Comparison of ENCODE assay signal across 1 cellular context in genomic region chr22:41688365-41689211, GRCh38.
TF ChIP-seq lines count a peak whose summit lies in the region.

Gene SNU13 (minus strand): TSS chr22:41688867. CDS start chr22:41688796, 71 bp downstream.

TF ChIP-seq in neural cell, 6 proteins besides CTCF, POLR2A, EP300 and RAD21 (continued from another document):
- TF ChIP-seq, protein P1, sequence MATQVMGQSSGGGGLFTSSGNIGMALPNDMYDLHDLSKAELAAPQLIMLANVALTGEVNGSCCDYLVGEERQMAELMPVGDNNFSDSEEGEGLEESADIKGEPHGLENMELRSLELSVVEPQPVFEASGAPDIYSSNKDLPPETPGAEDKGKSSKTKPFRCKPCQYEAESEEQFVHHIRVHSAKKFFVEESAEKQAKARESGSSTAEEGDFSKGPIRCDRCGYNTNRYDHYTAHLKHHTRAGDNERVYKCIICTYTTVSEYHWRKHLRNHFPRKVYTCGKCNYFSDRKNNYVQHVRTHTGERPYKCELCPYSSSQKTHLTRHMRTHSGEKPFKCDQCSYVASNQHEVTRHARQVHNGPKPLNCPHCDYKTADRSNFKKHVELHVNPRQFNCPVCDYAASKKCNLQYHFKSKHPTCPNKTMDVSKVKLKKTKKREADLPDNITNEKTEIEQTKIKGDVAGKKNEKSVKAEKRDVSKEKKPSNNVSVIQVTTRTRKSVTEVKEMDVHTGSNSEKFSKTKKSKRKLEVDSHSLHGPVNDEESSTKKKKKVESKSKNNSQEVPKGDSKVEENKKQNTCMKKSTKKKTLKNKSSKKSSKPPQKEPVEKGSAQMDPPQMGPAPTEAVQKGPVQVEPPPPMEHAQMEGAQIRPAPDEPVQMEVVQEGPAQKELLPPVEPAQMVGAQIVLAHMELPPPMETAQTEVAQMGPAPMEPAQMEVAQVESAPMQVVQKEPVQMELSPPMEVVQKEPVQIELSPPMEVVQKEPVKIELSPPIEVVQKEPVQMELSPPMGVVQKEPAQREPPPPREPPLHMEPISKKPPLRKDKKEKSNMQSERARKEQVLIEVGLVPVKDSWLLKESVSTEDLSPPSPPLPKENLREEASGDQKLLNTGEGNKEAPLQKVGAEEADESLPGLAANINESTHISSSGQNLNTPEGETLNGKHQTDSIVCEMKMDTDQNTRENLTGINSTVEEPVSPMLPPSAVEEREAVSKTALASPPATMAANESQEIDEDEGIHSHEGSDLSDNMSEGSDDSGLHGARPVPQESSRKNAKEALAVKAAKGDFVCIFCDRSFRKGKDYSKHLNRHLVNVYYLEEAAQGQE (IDR thresholded peaks at IDR 0.05; ENCODE audit: borderline replicate concordance) = peak; percentile 34
